ENCODE assay signal across 8 cellular contexts in genomic region chr17:58324409-58325288, GRCh38. TPM values are rescaled to one million over a fixed set of nuclear protein-coding genes. Genes with fewer than 3 reads are reported as not detected.
A peak's percentile ranks its signal among the peaks of the same experiment; 100 is the strongest.
DNase-seq lines count a peak whose midpoint lies in the region; ATAC-seq and TF ChIP-seq lines count a peak whose summit lies in the region.

No MANE protein-coding gene starts in this region.

- H3K27me3 Mint-ChIP-seq in immature natural killer cell (ENCODE audit: low read depth in 3 of 3), result peaks cover 20 to 38% (median 30%) of the 10 kb centered on the region in 3 donors
- no peaks in the 10 kb centered on the region for H3K27me3 Mint-ChIP-seq in stimulated activated memory B cell treated with anti-CD40 and anti-IgM and Interleukin-4, amounts not matched to agents 10 μg/mL and 1 μg/mL and 100 μg/mL, for 72 hours

- peak overlapping the region; percentile 60 to 98 (median 89) for H3K27ac Mint-ChIP-seq in immature natural killer cell
- peak overlapping the region; percentile 100 for H3K27ac Mint-ChIP-seq in stimulated activated memory B cell treated with anti-CD40 and anti-IgM and Interleukin-4, amounts not matched to agents 10 μg/mL and 1 μg/mL and 100 μg/mL, for 72 hours

- no peaks in the 10 kb centered on the region for H3K36me3 ChIP-seq in ascending aorta

- DNase-seq in AG09309 (ENCODE audit: low read depth) (no peak), HuH-7.5 (ENCODE audit: low spot score) (peak; percentile 77), ascending aorta (ENCODE audit: low spot score in 2 of 2) (no peak), immature natural killer cell (peak in 1 of 3 donors; percentile 29)
- DNase-seq in activated T-cell treated with anti-CD3 and anti-CD28 coated beads, Interleukin-2, amount 50 U/mL, for 48 hours, result no peak

- H3K36me3 Mint-ChIP-seq in immature natural killer cell, result peaks cover 17 to 25% (median 18%) of the 10 kb centered on the region in 3 donors
- peaks cover 2% of the 10 kb centered on the region for H3K36me3 Mint-ChIP-seq in stimulated activated memory B cell treated with anti-CD40 and anti-IgM and Interleukin-4, amounts not matched to agents 10 μg/mL and 1 μg/mL and 100 μg/mL, for 72 hours

- ATAC-seq in stimulated activated memory B cell treated with anti-CD40 and anti-IgM and Interleukin-4, amounts not matched to agents 10 μg/mL and 1 μg/mL and 100 μg/mL, for 72 hours, result no peak
- ATAC-seq in GM19328 (IDR thresholded peaks at IDR 0.05; ENCODE audit: unreplicated experiment) (no peak), HG03442 (IDR thresholded peaks at IDR 0.05; ENCODE audit: unreplicated experiment) (no peak)

- peak overlapping the region; percentile 42 to 61 for H3K27ac ChIP-seq in ascending aorta

- H3K4me1 ChIP-seq in ascending aorta, result peaks cover 2 to 3% of the 10 kb centered on the region in 2 donors

- no peaks in the 10 kb centered on the region for H3K9me3 Mint-ChIP-seq in immature natural killer cell
- no peaks in the 10 kb centered on the region for H3K9me3 Mint-ChIP-seq in stimulated activated memory B cell treated with anti-CD40 and anti-IgM and Interleukin-4, amounts not matched to agents 10 μg/mL and 1 μg/mL and 100 μg/mL, for 72 hours

- intact Hi-C loops in ascending aorta (cut with DNase I), result loop anchor here (1.0 kb wide), 1 partner anchor 28 kb away; the partner anchor contains the start of gene SUPT4H1

- H3K4me1 Mint-ChIP-seq in immature natural killer cell, result peaks cover 66 to 74% of the 10 kb centered on the region in 2 donors
- H3K4me1 Mint-ChIP-seq in stimulated activated memory B cell treated with anti-CD40 and anti-IgM and Interleukin-4, amounts not matched to agents 10 μg/mL and 1 μg/mL and 100 μg/mL, for 72 hours, result peaks cover 47% of the 10 kb centered on the region

- peak overlapping the region; percentile 40 for H3K4me3 ChIP-seq in AG09309 (ENCODE audit: control insufficient read depth, low read depth, low read length)
- peak overlapping the region; percentile 72 to 90 for H3K4me3 ChIP-seq in ascending aorta

- TF ChIP-seq CTCF in AG09309 (IDR thresholded peaks at IDR 0.05; ENCODE audit: control insufficient read depth, insufficient read depth, low read depth, low read length, missing control alignments), result no peak
- TF ChIP-seq CTCF in ascending aorta (IDR thresholded peaks at IDR 0.05), result no peak

- H3K9me3 ChIP-seq in ascending aorta, result no peaks in the 10 kb centered on the region

- H3K27me3 ChIP-seq in ascending aorta, result no peaks in the 10 kb centered on the region

- H3K4me3 Mint-ChIP-seq in immature natural killer cell, result peak overlapping the region; percentile 71 to 95 (median 91)
- H3K4me3 Mint-ChIP-seq in stimulated activated memory B cell treated with anti-CD40 and anti-IgM and Interleukin-4, amounts not matched to agents 10 μg/mL and 1 μg/mL and 100 μg/mL, for 72 hours, result peak overlapping the region; percentile 55

RNA-seq across cellular contexts. Expression of gene TSPOAP1, which starts 3.9 kb away (rescaled TPM):
- total RNA-seq in ascending aorta, result 22.4 TPM
- 10 to 100 TPM in 1 of 3 donors, 1 to 10 TPM in 2; 7.1 to 32.1 (median 8.4) TPM for polyA plus RNA-seq in immature natural killer cell

RNA-seq across cellular contexts. Expression of gene SUPT4H1, which starts 27.4 kb away (rescaled TPM):
- total RNA-seq in ascending aorta, result 18.0 TPM
- polyA plus RNA-seq in immature natural killer cell, result 100 to 1,000 TPM; 133 to 170 (median 136) TPM

RNA-seq across cellular contexts. Expression of gene MPO, which starts 43.9 kb away (rescaled TPM):
- total RNA-seq in ascending aorta, result 1.8 TPM
- polyA plus RNA-seq in immature natural killer cell, result not detected
